ENCODE assay signal across 20 cellular contexts in the genomic region with DNA sequence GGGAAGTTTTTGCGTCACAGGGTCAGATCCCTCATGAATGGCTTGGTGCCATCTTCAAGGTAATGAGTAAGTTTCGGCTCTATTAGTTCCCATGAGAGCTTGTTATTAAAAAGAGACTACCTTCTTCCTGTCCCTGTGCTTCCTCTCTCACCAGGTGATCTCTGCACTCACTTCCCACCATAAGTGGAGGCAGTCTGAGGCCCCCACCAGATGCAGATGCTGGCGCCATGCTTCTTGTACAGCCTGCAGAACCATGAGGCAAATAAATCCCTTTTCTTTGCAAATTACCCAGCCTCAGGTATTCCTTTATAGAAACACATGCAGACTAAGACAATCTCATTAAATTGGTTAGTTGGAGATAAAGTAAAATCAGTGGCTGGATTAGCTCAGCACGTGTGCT.
DNase-seq lines count a peak whose midpoint lies in the region; ATAC-seq and TF ChIP-seq lines count a peak whose summit lies in the region.
"Had no signal": no experiment of that assay in that cellular context is flagged by ENCODE, and none has a peak within 500 bp of the region (broad histone marks: within the 10 kb centered on the region; RNA-seq: fewer than 3 reads in every experiment).

No MANE protein-coding gene starts in this region.

- peak; percentile 66 for DNase-seq in GM12865 (ENCODE audit: low read depth)
- peak; percentile 90 for DNase-seq in Karpas-422
- peak; percentile 54 for DNase-seq in OCI-LY7 (ENCODE audit: low spot score)
- DNase-seq in endodermal cell: no peak
- DNase-seq in 8988T: no peak
- DNase-seq: Calu3; CD4-positive, alpha-beta memory T cell; DMS79 treated with DMSO at 0.1 percent for 48 hours; GF-D8; GOT3; H7; HFFc6 had no signal

- H3K9me3 ChIP-seq in Karpas-422 (ENCODE audit: low read length) (no peaks in the 10 kb centered on the region), OCI-LY7 (ENCODE audit: low read length) (peaks cover 23% of the 10 kb centered on the region), endodermal cell (ENCODE audit: control insufficient read depth, low read length) (peaks cover 15% of the 10 kb centered on the region)
- H3K9me3 ChIP-seq: BLaER1 had no signal

- no peak overlapping the region for H3K4me3 Mint-ChIP-seq in endodermal cell
- H3K4me3 Mint-ChIP-seq: HFFc6 had no signal

- H3K4me2 ChIP-seq in Karpas-422 (ENCODE audit: low read depth, low read length, poor library complexity, severe bottlenecking) (no peak overlapping the region), OCI-LY7 (ENCODE audit: low read length) (peak overlapping the region; percentile 35)
- H3K4me2 ChIP-seq: BLaER1, KMS-11 had no signal

- 95 to 97% methylated on average over 3 to 4 of the region's 4 CpGs for WGBS in endodermal cell (ENCODE audit: insufficient coverage in 1 of 2, insufficient read length in 1 of 2), 2 experiments

- no peak overlapping the region for H3K27ac Mint-ChIP-seq in endodermal cell
- H3K27ac Mint-ChIP-seq: HFFc6 had no signal

- H3K79me2 ChIP-seq in Karpas-422 (ENCODE audit: low read length) (no peaks in the 10 kb centered on the region), OCI-LY7 (ENCODE audit: insufficient read depth, low read depth, low read length) (no peaks in the 10 kb centered on the region)

- H3K9me2 ChIP-seq in Karpas-422 (replicated peaks; ENCODE audit: insufficient read depth, low read length) (no peaks in the 10 kb centered on the region), OCI-LY7 (ENCODE audit: insufficient read depth, low read length) (no peaks in the 10 kb centered on the region)

- peaks cover 33% of the 10 kb centered on the region for H3K4me1 Mint-ChIP-seq in endodermal cell

- H3K27me3 Mint-ChIP-seq in endodermal cell (ENCODE audit: insufficient read depth): no peaks in the 10 kb centered on the region

- H3K27me3 ChIP-seq in Karpas-422 (ENCODE audit: low read length): no peaks in the 10 kb centered on the region
- H3K27me3 ChIP-seq in endodermal cell (ENCODE audit: control insufficient read depth, insufficient read depth, low read length, poor library complexity, severe bottlenecking): no peaks in the 10 kb centered on the region
- H3K27me3 ChIP-seq: BLaER1 had no signal

- H3K36me3 ChIP-seq in Karpas-422 (ENCODE audit: insufficient read depth, low read length) (peaks cover 5% of the 10 kb centered on the region; the same call in 1 of the 2 replicates), OCI-LY7 (ENCODE audit: insufficient read depth, low read length) (peaks cover 26% of the 10 kb centered on the region), endodermal cell (ENCODE audit: control insufficient read depth, insufficient read depth, low read length) (no peaks in the 10 kb centered on the region)
- H3K36me3 ChIP-seq: BLaER1 had no signal

- H2AFZ ChIP-seq in Karpas-422 (ENCODE audit: low read length): no peak overlapping the region
- H2AFZ ChIP-seq in OCI-LY7 (ENCODE audit: low read length): peak overlapping the region; percentile 87

- ATAC-seq in HG02938 (IDR thresholded peaks at IDR 0.05; ENCODE audit: unreplicated experiment) (no peak), HG03039 (IDR thresholded peaks at IDR 0.05; ENCODE audit: unreplicated experiment) (no peak)
- ATAC-seq: HCT116 had no signal

- H4K20me1 ChIP-seq in Karpas-422 (ENCODE audit: insufficient read depth, low read depth, low read length) (no peaks in the 10 kb centered on the region), OCI-LY7 (ENCODE audit: insufficient read depth, low read length) (no peaks in the 10 kb centered on the region)
- H4K20me1 ChIP-seq: BLaER1 had no signal

- intact Hi-C loops in OCI-LY7 (cut with micrococcal nuclease; ENCODE audit: unreplicated experiment): no loop called here

- TF ChIP-seq CTCF in GM12865 (IDR thresholded peaks at IDR 0.05; ENCODE audit: insufficient read depth, low read depth, low read length, missing control alignments) (no peak), OCI-LY7 (conservative IDR thresholded peaks at IDR 0.05; ENCODE audit: low read length) (no peak), endodermal cell (conservative IDR thresholded peaks at IDR 0.05) (no peak)

- H3K9ac ChIP-seq in Karpas-422 (ENCODE audit: low read length) (peak overlapping the region; percentile 72), endodermal cell (ENCODE audit: extremely low read depth, low read length, poor library complexity, severe bottlenecking) (no peak overlapping the region)
- H3K9ac ChIP-seq: BLaER1, KMS-11 had no signal

- CTCF ChIA-PET in OCI-LY7 (lab: Charles Lee; ENCODE audit: unreplicated experiment): interaction anchor here (1.6 kb wide), 1 partner anchor 11 kb away, joined by 3 read pairs; no protein-coding TSS in a partner anchor

- H3K4me1 ChIP-seq in Karpas-422 (ENCODE audit: low read length) (peaks cover 93% of the 10 kb centered on the region), OCI-LY7 (ENCODE audit: insufficient read depth, low read length, poor library complexity, severe bottlenecking) (peaks cover 89% of the 10 kb centered on the region), endodermal cell (ENCODE audit: control insufficient read depth, insufficient read depth, low read length) (peaks cover 18% of the 10 kb centered on the region)
- H3K4me1 ChIP-seq: BLaER1 had no signal

- H3K9me3 Mint-ChIP-seq in endodermal cell: no peaks in the 10 kb centered on the region
- H3K9me3 Mint-ChIP-seq: CD4-positive, alpha-beta memory T cell; HFFc6 had no signal

- POLR2A ChIA-PET in OCI-LY7 (lab: Charles Lee): interaction anchor here (1.3 to 8.1 kb wide), 2 partner anchors 9 to 13 kb away, joined by 8 to 78 read pairs; no protein-coding TSS in a partner anchor

- H3K4me3 ChIP-seq in GM12865 (ENCODE audit: low read depth, low read length) (no peak overlapping the region), Karpas-422 (ENCODE audit: low read length) (0 out of 2 replicates have a peak overlapping the region, but pooled peaks have one; percentile 1), OCI-LY7 (ENCODE audit: low read depth, low read length, poor library complexity, severe bottlenecking) (peak overlapping the region; percentile 6), endodermal cell (ENCODE audit: low read length) (peak overlapping the region; percentile 20)
- H3K4me3 ChIP-seq: BLaER1 had no signal

- BruUV-seq in OCI-LY7 (replicated peaks; lab: Mats Ljungman, UMichigan): no TSS peak

- no peaks in the 10 kb centered on the region for H3K36me3 Mint-ChIP-seq in endodermal cell (ENCODE audit: low read depth)
- H3K36me3 Mint-ChIP-seq: CD14-positive monocyte; CD4-positive, alpha-beta memory T cell had no signal

- H3K27ac ChIP-seq in Karpas-422 (ENCODE audit: low read length): peak overlapping the region; percentile 100
- H3K27ac ChIP-seq in OCI-LY7 (ENCODE audit: low read depth, low read length, poor library complexity, severe bottlenecking): peak overlapping the region; percentile 99
- no peak overlapping the region for H3K27ac ChIP-seq in endodermal cell (ENCODE audit: low read depth, low read length)
- H3K27ac ChIP-seq: 22Rv1, BLaER1, HL-60, KMS-11 had no signal

Comparison
In these comparisons a context has a peak if more than half of its experiments do, and no peak if none do; other contexts are left out.
1. DNase-seq: peak in GM12865 (single experiment), Karpas-422 (single experiment) and OCI-LY7 (single experiment); none in endodermal cell (single experiment) and 8988T (single experiment).